In genomic region chr1:164773146-164773545, GRCh38 we compare ENCODE assay signal across 15 cellular contexts.
DNase-seq lines count a peak whose midpoint lies in the region; ATAC-seq and TF ChIP-seq lines count a peak whose summit lies in the region.
"Had no signal": no experiment of that assay in that cellular context is flagged by ENCODE, and none has a peak within 500 bp of the region (broad histone marks: within the 10 kb centered on the region; RNA-seq: fewer than 3 reads in every experiment).

No MANE protein-coding gene starts in this region.

- TF ChIP-seq CTCF in HCT116 (IDR thresholded peaks at IDR 0.05 in 2 of 3, conservative IDR thresholded peaks at IDR 0.05 in 1 of 3; ENCODE audit: borderline replicate concordance in 1 of 3, insufficient read depth in 1 of 3, low read depth in 2 of 3, low read length in 2 of 3), result no peak

- POLR2A ChIA-PET in HCT116 (lab: Charles Lee), result no interaction called here

- H3K4me1 ChIP-seq in HCT116 (ENCODE audit: control insufficient read depth in 1 of 2, insufficient read depth in 2 of 2, low read length in 2 of 2) (peaks cover 39 to 40% of the 10 kb centered on the region in 2 experiments), adipocyte (ENCODE audit: control insufficient read depth, insufficient read depth, low read length) (peaks cover 55% of the 10 kb centered on the region), right cardiac atrium (ENCODE audit: control insufficient read depth, insufficient read depth, low read length) (peaks cover 34% of the 10 kb centered on the region), skeletal muscle tissue (ENCODE audit: control insufficient read depth in 3 of 3, insufficient read depth in 3 of 3, low read length in 3 of 3) (peaks cover 37 to 52% (median 40%) of the 10 kb centered on the region in 3 donors)

- H3K27ac ChIP-seq in HCT116 (ENCODE audit: low read depth, low read length) (peak overlapping the region; percentile 75), right cardiac atrium (ENCODE audit: low read length) (peak overlapping the region; percentile 43), skeletal muscle tissue (ENCODE audit: low read depth, low read length) (peak overlapping the region; percentile 84)

- H3K4me3 ChIP-seq in HCT116 (replicated peaks in 1 of 2; ENCODE audit: low read depth in 1 of 2, low read length in 2 of 2) (no peak overlapping the region), adipocyte (ENCODE audit: low read length) (no peak overlapping the region), right cardiac atrium (ENCODE audit: low read length) (no peak overlapping the region), skeletal muscle tissue (ENCODE audit: low read length in 3 of 3) (no peak overlapping the region)
- H3K4me3 ChIP-seq: MG63 had no signal

- TF ChIP-seq POLR2A in HCT116 (IDR thresholded peaks at IDR 0.05; ENCODE audit: borderline replicate concordance, extremely low read depth, insufficient read depth, insufficient read length), result no peak

- DNase-seq in HCT116 (ENCODE audit: low read depth, low spot score) (no peak), adipocyte (ENCODE audit: low read depth) (no peak), right cardiac atrium (no peak), pons (ENCODE audit: low spot score) (no peak)
- no peak for DNase-seq in NK-92 treated with Interleukin-12 subunit alpha and Interleukin-12 subunit beta, amount 100 ng/mL, for 24 hours (lab: John Stamatoyannopoulos, UW)
- DNase-seq: activated CD4-positive, alpha-beta T cell treated with anti-CD3 and anti-CD28 coated beads for 1 hour; activated T-cell treated with anti-CD3 and anti-CD28 coated beads for 4 hours; amygdala; foreskin melanocyte; NCI-H2171 treated with DMSO at 0.1 percent for 48 hours; T-helper 1 cell had no signal

- H3K9me3 ChIP-seq in HCT116 (ENCODE audit: control insufficient read depth in 1 of 2, insufficient read depth in 1 of 2, low read depth in 1 of 2, low read length in 2 of 2), result no peaks in the 10 kb centered on the region
- no peaks in the 10 kb centered on the region for H3K9me3 ChIP-seq in adipocyte (ENCODE audit: control insufficient read depth, low read length)
- no peaks in the 10 kb centered on the region for H3K9me3 ChIP-seq in right cardiac atrium (ENCODE audit: control insufficient read depth, low read length)
- no peaks in the 10 kb centered on the region for H3K9me3 ChIP-seq in skeletal muscle tissue (ENCODE audit: control insufficient read depth in 3 of 3, low read length in 3 of 3)
- H3K9me3 ChIP-seq: MG63 had no signal

- BruUV-seq in HCT116 (replicated peaks; lab: Mats Ljungman, UMichigan), result no TSS peak

- CTCF ChIA-PET in HCT116 (lab: Charles Lee), result interaction anchor here (1.0 to 1.4 kb wide), 2 partner anchors 14 to 99 kb away, joined by 4 to 6 read pairs; no protein-coding TSS in a partner anchor

- no peaks in the 10 kb centered on the region for H3K79me2 ChIP-seq in HCT116 (ENCODE audit: insufficient read depth, low read length)

- WGBS in right cardiac atrium, result 71% methylated on average over 6 of the region's 6 CpGs

- H3K9ac ChIP-seq in HCT116 (ENCODE audit: low read length), result peak overlapping the region; percentile 42
- H3K9ac ChIP-seq in adipocyte (ENCODE audit: low read length), result peak overlapping the region; percentile 68
- H3K9ac ChIP-seq in skeletal muscle tissue (ENCODE audit: low read depth in 1 of 3, low read length in 3 of 3), result peak overlapping the region in 1 of 3 donors; percentile 25

- no peak for ATAC-seq in HCT116
- no peak for ATAC-seq in right cardiac atrium
- no peak for ATAC-seq in GM21619 (IDR thresholded peaks at IDR 0.05; ENCODE audit: unreplicated experiment)
- no peak for ATAC-seq in HG02973 (IDR thresholded peaks at IDR 0.05; ENCODE audit: unreplicated experiment)

- no peak overlapping the region for H2AFZ ChIP-seq in HCT116 (ENCODE audit: low read depth, low read length, poor library complexity, severe bottlenecking)

- intact Hi-C loops in HCT116 (cut with micrococcal nuclease) (no loop called here), right cardiac atrium (cut with DNase I) (loop anchor here in 1 of 4 donors (10.0 kb wide), 1 partner anchor 58 kb away; no protein-coding TSS in a partner anchor)

- H3K27me3 ChIP-seq in HCT116 (ENCODE audit: insufficient read depth, low read length) (no peaks in the 10 kb centered on the region), adipocyte (replicated peaks; ENCODE audit: control insufficient read depth, insufficient read depth, low read length) (no peaks in the 10 kb centered on the region), right cardiac atrium (ENCODE audit: control insufficient read depth, insufficient read depth) (no peaks in the 10 kb centered on the region), skeletal muscle tissue (ENCODE audit: control insufficient read depth in 3 of 3, insufficient read depth in 3 of 3, low read length in 3 of 3) (no peaks in the 10 kb centered on the region)
- H3K27me3 ChIP-seq: MG63 had no signal

- peak overlapping the region; percentile 67 for H3K4me2 ChIP-seq in HCT116 (ENCODE audit: low read length)

- H3K9me2 ChIP-seq in HCT116 (ENCODE audit: insufficient read depth), result no peaks in the 10 kb centered on the region

- no peaks in the 10 kb centered on the region for H4K20me1 ChIP-seq in HCT116 (ENCODE audit: insufficient read depth)

- RAD21 ChIA-PET in HCT116 (lab: Charles Lee; ENCODE audit: low non-redundant PET in 1 of 2, low total read pairs in 2 of 2, uncharacterized antibody in 2 of 2, unreplicated experiment in 2 of 2), result no interaction called here

- TF ChIP-seq RAD21 in HCT116 (IDR thresholded peaks at IDR 0.05; ENCODE audit: low read depth), result no peak

- no peaks in the 10 kb centered on the region for H3K36me3 ChIP-seq in HCT116 (ENCODE audit: control insufficient read depth in 1 of 2, insufficient read depth in 2 of 2, low read length in 2 of 2)
- H3K36me3 ChIP-seq in adipocyte (ENCODE audit: control insufficient read depth, insufficient read depth, low read length, severe bottlenecking), result no peaks in the 10 kb centered on the region
- no peaks in the 10 kb centered on the region for H3K36me3 ChIP-seq in skeletal muscle tissue (ENCODE audit: control insufficient read depth in 3 of 3, insufficient read depth in 3 of 3, low read length in 3 of 3)
- H3K36me3 ChIP-seq: MG63 had no signal

TF ChIP-seq in HCT116, 20 proteins besides CTCF, POLR2A, EP300 and RAD21:
- 0 out of 2 replicates have a peak, but pooled peaks have one; percentile 5 for TF ChIP-seq CEBPB (IDR thresholded peaks at IDR 0.05; ENCODE audit: low read depth)
- no peak for TF ChIP-seq SRF (IDR thresholded peaks at IDR 0.05; ENCODE audit: low read depth)
